ENCODE assay signal across 8 cellular contexts in genomic region chr13:99085139-99085845, GRCh38.
DNase-seq lines count a peak whose midpoint lies in the region; ATAC-seq and TF ChIP-seq lines count a peak whose summit lies in the region.

No MANE protein-coding gene starts in this region.

- CTCF ChIA-PET in activated CD8-positive, alpha-beta T cell treated with anti-CD3 and anti-CD28 coated beads for 36 hours (lab: Charles Lee) = interaction anchor here (1.7 kb wide), 1 partner anchor 11 kb away, joined by 3 read pairs; no protein-coding TSS in a partner anchor

- no peak for TF ChIP-seq CTCF in GM23338 (conservative IDR thresholded peaks at IDR 0.05; ENCODE audit: low read depth in 2 of 2)
- no peak for TF ChIP-seq CTCF in activated CD8-positive, alpha-beta T cell treated with anti-CD3 and anti-CD28 coated beads for 36 hours (IDR thresholded peaks at IDR 0.05)
- TF ChIP-seq CTCF in esophagus muscularis mucosa (IDR thresholded peaks at IDR 0.05) = no peak

- no peak overlapping the region for H2BK12ac ChIP-seq in trophoblast cell (ENCODE audit: low read length)

- no peak for TF ChIP-seq EP300 in esophagus muscularis mucosa (IDR thresholded peaks at IDR 0.05)

- H2BK5ac ChIP-seq in trophoblast cell (ENCODE audit: low read depth, low read length, poor library complexity) = no peak overlapping the region

- peak overlapping the region; percentile 80 for H3K4me2 ChIP-seq in GM23338
- peak overlapping the region; percentile 91 for H3K4me2 ChIP-seq in trophoblast cell (ENCODE audit: low read length)

- H3K9me3 ChIP-seq in esophagus muscularis mucosa (no peaks in the 10 kb centered on the region), trophoblast cell (ENCODE audit: insufficient read depth, low read depth, low read length) (no peaks in the 10 kb centered on the region)

- peak overlapping the region; percentile 59 for H3K9ac ChIP-seq in trophoblast cell (ENCODE audit: low read length)

- H4K12ac ChIP-seq in trophoblast cell (ENCODE audit: low read depth, low read length) = peak overlapping the region; percentile 22

- H3K27me3 ChIP-seq in GM23338 (ENCODE audit: insufficient read depth) (peaks cover 37% of the 10 kb centered on the region), esophagus muscularis mucosa (no peaks in the 10 kb centered on the region), trophoblast cell (ENCODE audit: insufficient read depth, low read length) (no peaks in the 10 kb centered on the region)

- H3K4me1 Mint-ChIP-seq in GM23338 = peaks cover 25% of the 10 kb centered on the region
- H3K4me1 Mint-ChIP-seq in activated CD8-positive, alpha-beta T cell treated with anti-CD3 and anti-CD28 coated beads for 36 hours (ENCODE audit: low read depth) = peaks cover 41% of the 10 kb centered on the region

- H3K27me3 Mint-ChIP-seq in GM23338 (ENCODE audit: insufficient read depth, low read depth, poor library complexity) = peaks cover 24% of the 10 kb centered on the region
- H3K27me3 Mint-ChIP-seq in activated CD8-positive, alpha-beta T cell treated with anti-CD3 and anti-CD28 coated beads for 36 hours = no peaks in the 10 kb centered on the region

- peak; percentile 2; the same call in 1 of the 3 replicates for ATAC-seq in GM23338
- no peak for ATAC-seq in activated CD8-positive, alpha-beta T cell treated with anti-CD3 and anti-CD28 coated beads for 36 hours
- ATAC-seq in GM19397 (IDR thresholded peaks at IDR 0.05; ENCODE audit: unreplicated experiment) = no peak
- no peak for ATAC-seq in GM21529 (IDR thresholded peaks at IDR 0.05; ENCODE audit: unreplicated experiment)

- no peak for TF ChIP-seq POLR2A in esophagus muscularis mucosa (IDR thresholded peaks at IDR 0.05; ENCODE audit: low read depth)

- no peaks in the 10 kb centered on the region for H3K9me3 Mint-ChIP-seq in GM23338
- H3K9me3 Mint-ChIP-seq in activated CD8-positive, alpha-beta T cell treated with anti-CD3 and anti-CD28 coated beads for 36 hours = no peaks in the 10 kb centered on the region

- peaks cover 14% of the 10 kb centered on the region; the same call in 1 of the 2 replicates for H4K20me1 ChIP-seq in GM23338 (replicated peaks; ENCODE audit: insufficient read depth)

- peaks cover 22% of the 10 kb centered on the region for H3K79me1 ChIP-seq in trophoblast cell (ENCODE audit: low read length)

- peak; percentile 55 for DNase-seq in GM23338 (ENCODE audit: low spot score)
- DNase-seq in activated CD8-positive, alpha-beta T cell treated with anti-CD3 and anti-CD28 coated beads for 36 hours = peak; percentile 29
- DNase-seq in esophagus muscularis mucosa (ENCODE audit: extremely low spot score) = no peak
- peak; percentile 20 to 36 for DNase-seq in trophoblast cell
- DNase-seq in activated CD4-positive, CD25-positive, alpha-beta regulatory T cell (lab: John Stamatoyannopoulos, UW) = no peak
- no peak for DNase-seq in NCI-H69 (lab: John Stamatoyannopoulos, UW)

- H3K27ac Mint-ChIP-seq in GM23338 = no peak overlapping the region
- H3K27ac Mint-ChIP-seq in activated CD8-positive, alpha-beta T cell treated with anti-CD3 and anti-CD28 coated beads for 36 hours = peak overlapping the region; percentile 77

- H3F3A ChIP-seq in GM23338 (replicated peaks; ENCODE audit: low read depth) = peaks cover 10% of the 10 kb centered on the region; the same call in 1 of the 2 replicates

- H3K36me3 Mint-ChIP-seq in GM23338 (ENCODE audit: low read depth) = no peaks in the 10 kb centered on the region
- H3K36me3 Mint-ChIP-seq in activated CD8-positive, alpha-beta T cell treated with anti-CD3 and anti-CD28 coated beads for 36 hours (ENCODE audit: low read depth) = no peaks in the 10 kb centered on the region

- peak overlapping the region; percentile 71 for H3K4me3 Mint-ChIP-seq in GM23338
- peak overlapping the region; percentile 81 for H3K4me3 Mint-ChIP-seq in activated CD8-positive, alpha-beta T cell treated with anti-CD3 and anti-CD28 coated beads for 36 hours

- H4K91ac ChIP-seq in trophoblast cell (ENCODE audit: low read depth, low read length) = no peak overlapping the region

- H3K4ac ChIP-seq in trophoblast cell (ENCODE audit: low read depth, low read length) = peak overlapping the region; percentile 68

- H2AFZ ChIP-seq in GM23338 (peak overlapping the region; percentile 75), trophoblast cell (ENCODE audit: insufficient read depth, low read length, poor library complexity) (no peak overlapping the region)

- H3K36me3 ChIP-seq in GM23338 (ENCODE audit: insufficient read depth) = no peaks in the 10 kb centered on the region
- no peaks in the 10 kb centered on the region for H3K36me3 ChIP-seq in esophagus muscularis mucosa
- H3K36me3 ChIP-seq in trophoblast cell (ENCODE audit: control insufficient read depth in 1 of 2, insufficient read depth in 2 of 2, low read length in 2 of 2) = no peaks in the 10 kb centered on the region

- H3K79me2 ChIP-seq in GM23338 (replicated peaks; ENCODE audit: insufficient read depth) (peaks cover 14% of the 10 kb centered on the region), trophoblast cell (ENCODE audit: control insufficient read depth, insufficient read depth, low read length, poor library complexity) (peaks cover 24% of the 10 kb centered on the region)

- H3K23ac ChIP-seq in trophoblast cell (ENCODE audit: low read length) = peak overlapping the region; percentile 9

- intact Hi-C loops in activated CD8-positive, alpha-beta T cell treated with anti-CD3 and anti-CD28 coated beads for 36 hours (cut with micrococcal nuclease) = loop anchor here (5.0 kb wide), 2 partner anchors 33 to 182 kb away; no protein-coding TSS in a partner anchor
- intact Hi-C loops in esophagus muscularis mucosa (cut with DNase I) = loop anchor here (5.0 kb wide), 1 partner anchor 117 kb away; the partner anchor contains the start of gene UBAC2

- peaks cover 24% of the 10 kb centered on the region for H3K4me1 ChIP-seq in GM23338 (ENCODE audit: insufficient read depth)
- H3K4me1 ChIP-seq in esophagus muscularis mucosa = peaks cover 7 to 52% (median 43%) of the 10 kb centered on the region in 4 donors
- peaks cover 14 to 16% of the 10 kb centered on the region in 2 experiments for H3K4me1 ChIP-seq in trophoblast cell (ENCODE audit: control insufficient read depth in 1 of 2, insufficient read depth in 2 of 2, low read length in 2 of 2)

- peak overlapping the region; percentile 24 for H3K14ac ChIP-seq in trophoblast cell (ENCODE audit: low read length)

- no peak overlapping the region for H3K18ac ChIP-seq in trophoblast cell (ENCODE audit: low read length)

- H2AK5ac ChIP-seq in trophoblast cell (ENCODE audit: low read length) = no peak overlapping the region

- no peaks in the 10 kb centered on the region for H3K9me2 ChIP-seq in GM23338 (ENCODE audit: insufficient read depth)

- H3K4me3 ChIP-seq in GM23338 (peak overlapping the region; percentile 65), esophagus muscularis mucosa (peak overlapping the region; percentile 71 to 95 (median 86)), trophoblast cell (ENCODE audit: low read depth, low read length) (peak overlapping the region; percentile 91)

- POLR2A ChIA-PET in activated CD8-positive, alpha-beta T cell treated with anti-CD3 and anti-CD28 coated beads for 36 hours (lab: Charles Lee) = interaction anchor here (0.6 to 3.2 kb wide), 9 partner anchors 9 to 184 kb away, joined by 3 to 12 read pairs (median 3); partner anchors contain the start of genes DOCK9 and UBAC2

- H3K27ac ChIP-seq in GM23338 (ENCODE audit: low read depth) (no peak overlapping the region), esophagus muscularis mucosa (replicated peaks in 1 of 4) (peak overlapping the region; percentile 96 to 99 (median 98)), trophoblast cell (ENCODE audit: low read depth, low read length) (no peak overlapping the region)

- H2BK120ac ChIP-seq in trophoblast cell (ENCODE audit: insufficient read depth, low read length, poor library complexity) = no peak overlapping the region

- WGBS in esophagus muscularis mucosa = 35% methylated on average over 27 of the region's 29 CpGs
- WGBS in trophoblast cell (ENCODE audit: extremely low coverage, insufficient coverage, insufficient read length) = no CpG with 5 or more reads among the region's 29 CpGs

- no peak overlapping the region for H4K8ac ChIP-seq in trophoblast cell (ENCODE audit: low read depth, low read length)

TF ChIP-seq in GM23338, 12 proteins besides CTCF, POLR2A, EP300 and RAD21 (continues in another document):
- peak; percentile 45 for TF ChIP-seq EZH2 (IDR thresholded peaks at IDR 0.05; ENCODE audit: low read depth, unreplicated experiment)

Comparison
In these comparisons a context has a peak if more than half of its experiments do, and no peak if none do; other contexts are left out.
1. DNase-seq: peak in GM23338 (single experiment), activated CD8-positive, alpha-beta T cell treated with anti-CD3 and anti-CD28 coated beads for 36 hours (single experiment) and trophoblast cell (2 of 2); none in esophagus muscularis mucosa (single experiment), activated CD4-positive, CD25-positive, alpha-beta regulatory T cell (0 of 4) and NCI-H69 (single experiment).
2. H3K27ac ChIP-seq: peak in esophagus muscularis mucosa (4 of 4); none in GM23338 (single experiment) and trophoblast cell (single experiment).
3. Peak in every context shown above with its lines, with median percentiles within 50 percentile points of each other: H3K4me3 ChIP-seq.